Comparison of ENCODE assay signal across 1 cellular context in the genomic region with DNA sequence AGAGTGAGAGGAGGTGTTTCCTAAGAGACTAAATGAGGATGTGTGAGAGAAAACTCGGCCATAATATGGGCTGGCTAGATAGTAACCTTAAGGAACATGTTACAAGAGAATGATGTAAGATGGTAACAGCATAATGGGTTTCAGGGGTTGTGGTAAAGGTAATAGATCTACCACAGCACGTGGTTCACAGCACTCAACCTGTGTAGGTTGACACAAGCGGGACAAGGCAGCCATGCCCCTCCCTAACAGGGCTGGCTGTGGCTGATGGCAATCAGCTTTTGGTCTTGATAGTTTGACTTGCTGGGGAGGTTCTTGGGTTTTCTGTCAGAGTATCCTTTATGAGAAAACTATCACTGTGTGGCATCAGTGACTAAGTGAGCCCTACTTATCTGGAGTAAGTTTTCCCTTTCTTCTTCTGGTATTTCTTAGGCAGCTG.
TF ChIP-seq lines count a peak whose summit lies in the region.

No MANE protein-coding gene starts in this region.

TF ChIP-seq in IMR-90, 13 proteins besides CTCF, POLR2A, EP300 and RAD21:
- TF ChIP-seq MAFK (IDR thresholded peaks at IDR 0.05; ENCODE audit: low read depth, low read length) (no peak), BHLHE40 (IDR thresholded peaks at IDR 0.05; ENCODE audit: low read depth, low read length) (no peak), CEBPB (IDR thresholded peaks at IDR 0.05; ENCODE audit: low read depth, low read length) (no peak), SMC3 (IDR thresholded peaks at IDR 0.05; ENCODE audit: low read depth, low read length) (no peak), CHD1 (IDR thresholded peaks at IDR 0.05; ENCODE audit: low read depth, low read length) (no peak), RFX5 (IDR thresholded peaks at IDR 0.05; ENCODE audit: low read depth, low read length) (no peak), MAZ (IDR thresholded peaks at IDR 0.05; ENCODE audit: borderline replicate concordance, low read depth, low read length) (no peak), NFE2L2 (IDR thresholded peaks at IDR 0.05; ENCODE audit: low read depth, low read length) (no peak), RCOR1 (IDR thresholded peaks at IDR 0.05; ENCODE audit: insufficient replicate concordance, low read length) (no peak), MXI1 (IDR thresholded peaks at IDR 0.05; ENCODE audit: borderline replicate concordance, low read depth, low read length) (no peak)
- TF ChIP-seq, protein P1, sequence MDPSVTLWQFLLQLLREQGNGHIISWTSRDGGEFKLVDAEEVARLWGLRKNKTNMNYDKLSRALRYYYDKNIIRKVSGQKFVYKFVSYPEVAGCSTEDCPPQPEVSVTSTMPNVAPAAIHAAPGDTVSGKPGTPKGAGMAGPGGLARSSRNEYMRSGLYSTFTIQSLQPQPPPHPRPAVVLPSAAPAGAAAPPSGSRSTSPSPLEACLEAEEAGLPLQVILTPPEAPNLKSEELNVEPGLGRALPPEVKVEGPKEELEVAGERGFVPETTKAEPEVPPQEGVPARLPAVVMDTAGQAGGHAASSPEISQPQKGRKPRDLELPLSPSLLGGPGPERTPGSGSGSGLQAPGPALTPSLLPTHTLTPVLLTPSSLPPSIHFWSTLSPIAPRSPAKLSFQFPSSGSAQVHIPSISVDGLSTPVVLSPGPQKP (IDR thresholded peaks at IDR 0.05; ENCODE audit: borderline replicate concordance, low read depth, low read length): no peak
